ENCODE assay signal across 1 cellular context in genomic region chr14:61322799-61323290, GRCh38.
A peak's percentile ranks its signal among the peaks of the same experiment; 100 is the strongest.
TF ChIP-seq lines count a peak whose summit lies in the region.

No MANE protein-coding gene starts in this region.

TF ChIP-seq in HEK293, 187 proteins besides CTCF, POLR2A, EP300 and RAD21 (continued from another document):
- TF ChIP-seq ZNF580 (tag by site-specific recombination; IDR thresholded peaks at IDR 0.05) (no peak), MYNN (tag by site-specific recombination; IDR thresholded peaks at IDR 0.05; ENCODE audit: borderline replicate concordance) (no peak), ZNF791 (tag by site-specific recombination; IDR thresholded peaks at IDR 0.05) (no peak), ZNF146 (tag by site-specific recombination; IDR thresholded peaks at IDR 0.05) (no peak), SALL2 (tag by site-specific recombination; IDR thresholded peaks at IDR 0.05; ENCODE audit: borderline replicate concordance) (no peak), ZSCAN23 (tag by site-specific recombination; IDR thresholded peaks at IDR 0.05) (no peak), ZNF549 (tag by site-specific recombination; IDR thresholded peaks at IDR 0.05) (no peak), ZNF585B (tag by site-specific recombination; IDR thresholded peaks at IDR 0.05) (no peak), ZNF544 (tag by site-specific recombination; IDR thresholded peaks at IDR 0.05) (no peak), ZNF24 (tag by site-specific recombination; IDR thresholded peaks at IDR 0.05) (0 out of 2 replicates have a peak, but pooled peaks have one; percentile 36), ZNF707 (tag by site-specific recombination; IDR thresholded peaks at IDR 0.05) (no peak), ZNF610 (tag by site-specific recombination; IDR thresholded peaks at IDR 0.05; ENCODE audit: borderline replicate concordance) (no peak; the same call in 1 of the 2 replicates), SP7 (tag by site-specific recombination; IDR thresholded peaks at IDR 0.05) (no peak), ZNF266 (tag by site-specific recombination; IDR thresholded peaks at IDR 0.05; ENCODE audit: low read depth) (no peak), KLF8 (tag by site-specific recombination; IDR thresholded peaks at IDR 0.05) (0 out of 2 replicates have a peak, but pooled peaks have one; percentile 20), ELK4 (IDR thresholded peaks at IDR 0.05; ENCODE audit: borderline replicate concordance, low read depth, low read length) (no peak), ZBTB7A (tag by site-specific recombination; IDR thresholded peaks at IDR 0.05; ENCODE audit: low read depth) (no peak), ZFP69B (tag by site-specific recombination; IDR thresholded peaks at IDR 0.05) (0 out of 2 replicates have a peak, but pooled peaks have one; percentile 8), ZNF133 (tag by site-specific recombination; IDR thresholded peaks at IDR 0.05) (no peak), ZNF747 (tag by site-specific recombination; IDR thresholded peaks at IDR 0.05) (no peak), ZNF10 (tag by site-specific recombination; IDR thresholded peaks at IDR 0.05) (0 out of 2 replicates have a peak, but pooled peaks have one; percentile 11), ZNF433 (tag by site-specific recombination; IDR thresholded peaks at IDR 0.05; ENCODE audit: low read depth) (no peak), ZNF324 (tag by site-specific recombination; IDR thresholded peaks at IDR 0.05) (no peak), ZNF280C (tag by site-specific recombination; IDR thresholded peaks at IDR 0.05) (no peak), ZNF660 (tag by site-specific recombination; IDR thresholded peaks at IDR 0.05) (no peak), ZNF18 (tag by site-specific recombination; IDR thresholded peaks at IDR 0.05) (no peak), ZBTB48 (tag by site-specific recombination; IDR thresholded peaks at IDR 0.05) (no peak), ZBTB21 (tag by site-specific recombination; IDR thresholded peaks at IDR 0.05) (no peak), PRDM4 (tag by site-specific recombination; IDR thresholded peaks at IDR 0.05) (no peak), ZNF335 (tag by site-specific recombination; conservative IDR thresholded peaks at IDR 0.05) (no peak), ZNF311 (tag by site-specific recombination; IDR thresholded peaks at IDR 0.05; ENCODE audit: borderline replicate concordance) (no peak), ZNF76 (tag by site-specific recombination; IDR thresholded peaks at IDR 0.05; ENCODE audit: borderline replicate concordance, low read depth) (peak; percentile 42; the same call in 1 of the 2 replicates)
